Comparison of ENCODE assay signal across 28 cellular contexts in genomic region chr10:18773180-18773579, GRCh38.
"Had no signal": no experiment of that assay in that cellular context is flagged by ENCODE, and none has a peak within 500 bp of the region (broad histone marks: within the 10 kb centered on the region; RNA-seq: fewer than 3 reads in every experiment).

No MANE protein-coding gene starts in this region.

- H3K27me3 Mint-ChIP-seq: dendritic cell treated with granulocyte-macrophage colony-stimulating factor and Interleukin-4, amounts not matched to agents 40 ng/mL and 50 ng/mL, for 4 days had no signal

- H3K27me3 ChIP-seq: colonic mucosa, esophagus muscularis mucosa, esophagus squamous epithelium, foreskin keratinocyte, gastrocnemius medialis, gastroesophageal sphincter, heart left ventricle, heart right ventricle, hepatocyte had no signal

- H3K9me3 Mint-ChIP-seq: endodermal cell had no signal

- H2AFZ ChIP-seq: hepatocyte had no signal

- H3K36me3 ChIP-seq: colonic mucosa, esophagus muscularis mucosa, esophagus squamous epithelium, gastrocnemius medialis, gastroesophageal sphincter, heart left ventricle, heart right ventricle had no signal

- H3K27ac Mint-ChIP-seq: dendritic cell treated with granulocyte-macrophage colony-stimulating factor and Interleukin-4, amounts not matched to agents 40 ng/mL and 50 ng/mL, for 4 days; effector memory CD8-positive, alpha-beta T cell; endodermal cell had no signal

- H3K27ac ChIP-seq: colonic mucosa, coronary artery, dorsolateral prefrontal cortex, epithelial cell of prostate, esophagus muscularis mucosa, esophagus squamous epithelium, foreskin keratinocyte, gastrocnemius medialis, gastroesophageal sphincter, heart left ventricle, heart right ventricle, hepatocyte had no signal

- H3K4me1 ChIP-seq: colonic mucosa, esophagus muscularis mucosa, esophagus squamous epithelium, foreskin keratinocyte, gastrocnemius medialis, gastroesophageal sphincter, heart left ventricle, heart right ventricle had no signal

- H3K4me3 ChIP-seq: colonic mucosa, coronary artery, dorsolateral prefrontal cortex, esophagus muscularis mucosa, esophagus squamous epithelium, gastrocnemius medialis, gastroesophageal sphincter, heart left ventricle, heart right ventricle, hepatocyte had no signal

- DNase-seq: colonic mucosa; cortex of kidney; dermis blood vessel endothelial cell; dorsolateral prefrontal cortex; effector CD4-positive, alpha-beta T cell; effector CD8-positive, alpha-beta T cell; effector memory CD4-positive, alpha-beta T cell; effector memory CD8-positive, alpha-beta T cell; endodermal cell; erythroblast; esophagus squamous epithelium; foreskin fibroblast; foreskin keratinocyte; foreskin melanocyte; gastrocnemius medialis; head of caudate nucleus; heart left ventricle; heart right ventricle had no signal

- H3K79me2 ChIP-seq: hepatocyte had no signal

- H3K9me3 ChIP-seq: colonic mucosa, esophagus muscularis mucosa, esophagus squamous epithelium, gastrocnemius medialis, gastroesophageal sphincter had no signal

- H3K4me2 ChIP-seq: hepatocyte had no signal

- FAIRE-seq: colon, endometrium, endothelial cell of umbilical vein, frontal cortex had no signal

- H3K4me3 Mint-ChIP-seq: dendritic cell treated with granulocyte-macrophage colony-stimulating factor and Interleukin-4, amounts not matched to agents 40 ng/mL and 50 ng/mL, for 4 days; effector memory CD8-positive, alpha-beta T cell; endodermal cell had no signal
